In the genomic region with DNA sequence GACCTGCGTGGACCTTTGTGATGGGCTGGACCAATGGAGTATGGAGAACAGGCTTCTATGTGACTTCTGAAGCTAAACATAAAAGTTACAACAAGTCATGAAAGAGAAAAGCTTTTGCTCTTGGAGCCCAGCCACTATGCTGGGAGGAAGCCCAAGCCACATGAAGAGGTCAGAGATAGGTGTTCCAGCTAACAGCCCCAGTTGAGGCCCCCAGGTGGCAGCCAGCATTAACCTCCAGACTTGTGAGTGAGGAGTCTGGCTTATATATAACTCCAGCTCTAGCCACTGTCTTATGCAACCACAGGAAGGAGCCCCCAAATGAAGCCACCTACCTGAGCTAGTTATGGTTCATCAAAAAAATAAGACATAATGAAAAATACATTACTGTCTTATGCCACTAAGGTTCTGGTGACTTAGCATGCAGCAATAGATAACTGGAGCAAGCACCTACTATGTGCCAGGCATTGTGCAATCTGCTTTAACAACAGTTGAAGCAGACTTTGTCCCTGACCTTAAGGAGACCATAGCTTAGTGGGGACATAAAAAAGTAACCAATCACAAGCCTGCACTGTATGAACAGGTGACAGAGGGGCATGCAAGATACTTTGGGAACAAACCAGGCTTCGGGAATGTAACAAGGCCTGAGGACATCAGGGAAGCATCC, we compare ENCODE assay signal across 21 cellular contexts.
DNase-seq lines count a peak whose midpoint lies in the region; ATAC-seq, FAIRE-seq and TF ChIP-seq lines count a peak whose summit lies in the region.
"Had no signal": no experiment of that assay in that cellular context is flagged by ENCODE, and none has a peak within 500 bp of the region (broad histone marks: within the 10 kb centered on the region; RNA-seq: fewer than 3 reads in every experiment).

No MANE protein-coding gene starts in this region.

- H3K4me1 ChIP-seq in HepG2 (ENCODE audit: insufficient read depth, low read length) (no peaks in the 10 kb centered on the region), right lobe of liver (no peaks in the 10 kb centered on the region), H1 (replicated peaks in 1 of 4; ENCODE audit: control insufficient read depth in 3 of 4, insufficient read depth in 4 of 4, low read length in 3 of 4) (no peaks in the 10 kb centered on the region; a peak in 1 of 7 replicates)
- H3K4me1 ChIP-seq: BE2C had no signal

- WGBS in HepG2 (ENCODE audit: low lambda C conversion rate), result 8% methylated on average over 2 of the region's 2 CpGs
- WGBS in right lobe of liver (ENCODE audit: insufficient coverage, low coverage, low lambda C conversion rate, missing lambda C conversion rate), result 56% methylated on average over 2 of the region's 2 CpGs
- 88% methylated on average over 2 of the region's 2 CpGs; no CpG with 5 or more reads in 1 of the 2 experiments for WGBS in H1 (ENCODE audit: extremely low coverage in 1 of 2, insufficient coverage in 1 of 2, insufficient read length in 1 of 2, insufficient replicate concordance in 2 of 2, low coverage in 1 of 2, low lambda C conversion rate in 2 of 2, missing lambda C conversion rate in 1 of 2), 2 experiments

- FAIRE-seq in HepG2 (lab: Jason Lieb, UNC) (no peak), H1 (lab: Jason Lieb, UNC) (no peak)
- FAIRE-seq: A204.1 had no signal

- DNase-seq in HepG2 (ENCODE audit: low spot score) (no peak), right lobe of liver (no peak), H1 (ENCODE audit: low read depth in 1 of 2, low spot score in 2 of 2) (no peak)
- DNase-seq in Jurkat, Clone E6-1 (ENCODE audit: low read depth, low spot score), result peak; percentile 71
- DNase-seq: ACHN; BE2C; C1 segment of cervical spinal cord; CD4-positive, CD25-positive, alpha-beta regulatory T cell; CD8-positive, alpha-beta memory T cell; COR-L47; DMS 273 treated with DMSO at 0.1 percent for 48 hours; DMS53; GDM1; GOT3; H9; IMR-90; KBM-7 had no signal

- in situ Hi-C loops in HepG2 (cut with HindIII; ENCODE audit: extremely low pct_ligation_motif_present, low pct_unique_long_range_greater_than_20kb), result no loop called here

- H3K27me3 ChIP-seq in HepG2 (ENCODE audit: control insufficient read depth in 1 of 2, insufficient read depth in 2 of 2, low read length in 2 of 2), result no peaks in the 10 kb centered on the region
- H3K27me3 ChIP-seq in right lobe of liver, result no peaks in the 10 kb centered on the region
- H3K27me3 ChIP-seq in H1 (replicated peaks in 1 of 4; ENCODE audit: control insufficient read depth in 3 of 4, extremely low read depth in 1 of 4, insufficient read depth in 3 of 4, low read length in 3 of 4), result no peaks in the 10 kb centered on the region
- H3K27me3 ChIP-seq: BE2C had no signal

- TF ChIP-seq EP300 in HepG2 (IDR thresholded peaks at IDR 0.05; ENCODE audit: low read depth in 2 of 2, low read length in 2 of 2) (no peak), HepG2 (CRISPR knock-in tag; IDR thresholded peaks at IDR 0.05; ENCODE audit: borderline replicate concordance) (no peak), H1 (IDR thresholded peaks at IDR 0.05; ENCODE audit: borderline replicate concordance in 1 of 2, low read depth in 2 of 2, low read length in 2 of 2) (no peak)

- H4K8ac ChIP-seq in H1 (ENCODE audit: extremely low read depth, insufficient read depth, low read length), result no peak overlapping the region

- intact Hi-C loops in HepG2 (cut with micrococcal nuclease; ENCODE audit: unreplicated experiment), result no loop called here
- intact Hi-C loops in right lobe of liver (cut with DNase I), result no loop called here

- no peak overlapping the region for H3K14ac ChIP-seq in H1 (ENCODE audit: insufficient read length)

- no TSS peak for BruUV-seq in HepG2 (replicated peaks; lab: Mats Ljungman, UMichigan)

- no peaks in the 10 kb centered on the region for H3K36me3 ChIP-seq in HepG2 (replicated peaks in 1 of 2; ENCODE audit: control insufficient read depth in 1 of 2, insufficient read depth in 2 of 2, low read length in 2 of 2)
- no peaks in the 10 kb centered on the region for H3K36me3 ChIP-seq in right lobe of liver
- no peaks in the 10 kb centered on the region for H3K36me3 ChIP-seq in H1 (ENCODE audit: control insufficient read depth in 2 of 4, insufficient read depth in 4 of 4, low read length in 3 of 4)
- H3K36me3 ChIP-seq: BE2C had no signal

- POLR2A ChIA-PET in HepG2 (lab: Yijun Ruan, JAX), result no interaction called here
- POLR2A ChIA-PET in H1 (lab: Charles Lee; ENCODE audit: partially characterized antibody), result no interaction called here

- H3K4me3 ChIP-seq in HepG2 (replicated peaks in 1 of 3; ENCODE audit: insufficient read depth in 1 of 3, low read depth in 2 of 3, low read length in 3 of 3) (no peak overlapping the region), right lobe of liver (no peak overlapping the region), H1 (ENCODE audit: extremely low read depth in 1 of 4, insufficient read depth in 2 of 4, low read depth in 3 of 4, low read length in 4 of 4) (no peak overlapping the region)
- H3K4me3 ChIP-seq in Jurkat, Clone E6-1 (ENCODE audit: low read length), result no peak overlapping the region

- H3K9me3 ChIP-seq in HepG2 (ENCODE audit: low read length) (peaks cover 13% of the 10 kb centered on the region; the same call in 1 of the 2 replicates), right lobe of liver (no peaks in the 10 kb centered on the region), H1 (ENCODE audit: insufficient read depth in 2 of 2, low read depth in 1 of 2, low read length in 1 of 2) (no peaks in the 10 kb centered on the region)
- H3K9me3 ChIP-seq: BE2C had no signal

- H3K4me2 ChIP-seq in HepG2 (ENCODE audit: low read depth, low read length), result no peak overlapping the region
- H3K4me2 ChIP-seq in H1 (ENCODE audit: insufficient read depth in 1 of 2, low read depth in 2 of 2, low read length in 2 of 2), result no peak overlapping the region

- no peaks in the 10 kb centered on the region; the same call in 1 of the 2 replicates for H3K23me2 ChIP-seq in H1 (ENCODE audit: low read depth, low read length)

- no peak overlapping the region for H4K91ac ChIP-seq in H1 (replicated peaks; ENCODE audit: insufficient read length, low read length)

- TF ChIP-seq POLR2A in HepG2 (IDR thresholded peaks at IDR 0.05; ENCODE audit: insufficient read depth in 1 of 2, low read depth in 2 of 2, low read length in 2 of 2) (no peak), right lobe of liver (IDR thresholded peaks at IDR 0.05) (no peak), H1 (IDR thresholded peaks at IDR 0.05; ENCODE audit: control extremely low read depth in 1 of 2, low read depth in 2 of 2, low read length in 2 of 2) (no peak)

- H3K79me2 ChIP-seq in HepG2 (ENCODE audit: insufficient read depth, low read length), result no peaks in the 10 kb centered on the region
- no peaks in the 10 kb centered on the region for H3K79me2 ChIP-seq in H1 (ENCODE audit: control insufficient read depth in 1 of 2, insufficient read depth in 2 of 2, low read length in 2 of 2)

- H2AFZ ChIP-seq in HepG2 (ENCODE audit: low read length) (no peak overlapping the region), H1 (ENCODE audit: low read length) (no peak overlapping the region)

- H2AK5ac ChIP-seq in H1 (ENCODE audit: low read depth, low read length), result no peak overlapping the region

- H3K27ac ChIP-seq in HepG2 (ENCODE audit: extremely low read length, insufficient read depth, low read length) (no peak overlapping the region), right lobe of liver (no peak overlapping the region), H1 (ENCODE audit: low read depth, low read length) (no peak overlapping the region)

- H3K23ac ChIP-seq in H1 (ENCODE audit: insufficient read length), result no peak overlapping the region

- peak; percentile 28; the same call in 1 of the 3 replicates for ATAC-seq in HepG2
- no peak for ATAC-seq in right lobe of liver
- no peak for ATAC-seq in GM18520 (IDR thresholded peaks at IDR 0.05; ENCODE audit: unreplicated experiment)
- ATAC-seq in HG03521 (IDR thresholded peaks at IDR 0.05; ENCODE audit: unreplicated experiment), result no peak
- ATAC-seq in HG03457 (IDR thresholded peaks at IDR 0.05; ENCODE audit: unreplicated experiment), result no peak

- no peaks in the 10 kb centered on the region for H4K20me1 ChIP-seq in HepG2 (ENCODE audit: insufficient read depth, low read length)
- H4K20me1 ChIP-seq in H1 (replicated peaks in 1 of 2; ENCODE audit: control insufficient read depth in 1 of 2, insufficient read depth in 2 of 2, low read length in 2 of 2), result no peaks in the 10 kb centered on the region

- no peak for TF ChIP-seq RAD21 in HepG2 (CRISPR knock-in tag; IDR thresholded peaks at IDR 0.05)
- TF ChIP-seq RAD21 in H1 (IDR thresholded peaks at IDR 0.05 in 1 of 2, conservative IDR thresholded peaks at IDR 0.05 in 1 of 2; ENCODE audit: low read depth in 2 of 2, low read length in 2 of 2), result no peak; a peak in 1 of 4 replicates

- no peak overlapping the region for H2BK5ac ChIP-seq in H1 (ENCODE audit: low read depth, low read length)

- H2BK12ac ChIP-seq in H1 (ENCODE audit: low read depth, low read length), result no peak overlapping the region

- H2BK15ac ChIP-seq in H1 (ENCODE audit: low read length), result no peak overlapping the region

- no peak overlapping the region for H4K5ac ChIP-seq in H1 (ENCODE audit: insufficient read length, low read depth, low read length)

- CTCF ChIA-PET in HepG2 (lab: Yijun Ruan, JAX; ENCODE audit: low intra/inter-chr PET ratio, low total read pairs), result no interaction called here
- CTCF ChIA-PET in H1 (lab: Charles Lee; ENCODE audit: partially characterized antibody), result interaction anchor here (0.8 to 1.4 kb wide), 3 partner anchors 13 to 152 kb away, joined by 3 to 5 read pairs (median 4); no protein-coding TSS in a partner anchor

- H3K9ac ChIP-seq in HepG2 (ENCODE audit: insufficient read depth, low read depth, low read length) (no peak overlapping the region), H1 (replicated peaks in 1 of 4; ENCODE audit: extremely low read depth in 1 of 4, low read depth in 3 of 4, low read length in 3 of 4) (no peak overlapping the region)

- H3K56ac ChIP-seq in H1 (replicated peaks; ENCODE audit: insufficient read length, low read depth, low read length), result no peak overlapping the region

- no peak overlapping the region for H3K4ac ChIP-seq in H1 (replicated peaks; ENCODE audit: insufficient read length, low read depth, low read length)

- no peaks in the 10 kb centered on the region for H3K79me1 ChIP-seq in H1 (ENCODE audit: low read depth, low read length)

- no peak overlapping the region for H2BK20ac ChIP-seq in H1 (ENCODE audit: low read length)

- H2BK120ac ChIP-seq in H1 (replicated peaks; ENCODE audit: low read depth, low read length), result no peak overlapping the region

- TF ChIP-seq CTCF in HepG2 (CRISPR knock-in tag; IDR thresholded peaks at IDR 0.05), result no peak
- TF ChIP-seq CTCF in right lobe of liver (IDR thresholded peaks at IDR 0.05), result no peak
- TF ChIP-seq CTCF in H1 (IDR thresholded peaks at IDR 0.05; ENCODE audit: control extremely low read depth in 1 of 3, insufficient read depth in 1 of 3, low read depth in 1 of 3, low read length in 3 of 3), result no peak

- H3K18ac ChIP-seq in H1 (ENCODE audit: extremely low read depth, low read length), result no peak overlapping the region

TF ChIP-seq in HepG2, 621 proteins besides CTCF, POLR2A, EP300 and RAD21 (continues in another document):
- peak; percentile 81 for TF ChIP-seq ZKSCAN1 (IDR thresholded peaks at IDR 0.05; ENCODE audit: low read length)
